ENCODE assay signal across 1 cellular context in genomic region chr4:99088485-99089365, GRCh38.
TF ChIP-seq lines count a peak whose summit lies in the region.

TSS of gene ADH5 (minus strand) at chr4:99088788. CDS start at chr4:99088700, 88 bp downstream.

TF ChIP-seq in HepG2, 621 proteins besides CTCF, POLR2A, EP300 and RAD21 (continued from another document and continues in another):
- 0 out of 2 replicates have a peak, but pooled peaks have one; percentile 49 for TF ChIP-seq ZNF792 (CRISPR knock-in tag; IDR thresholded peaks at IDR 0.05)
- 0 out of 2 replicates have a peak, but pooled peaks have one; percentile 44 for TF ChIP-seq ZMAT5 (CRISPR knock-in tag; IDR thresholded peaks at IDR 0.05; ENCODE audit: borderline replicate concordance, low read depth)
- TF ChIP-seq ZNF644 (CRISPR knock-in tag; IDR thresholded peaks at IDR 0.05; ENCODE audit: low read depth): no peak
- TF ChIP-seq GTF3A (CRISPR knock-in tag; conservative IDR thresholded peaks at IDR 0.05): 0 out of 2 replicates have a peak, but pooled peaks have one; percentile 79
- TF ChIP-seq RFXAP (CRISPR knock-in tag; IDR thresholded peaks at IDR 0.05; ENCODE audit: borderline replicate concordance): no peak
- TF ChIP-seq GABPB1 (CRISPR knock-in tag; IDR thresholded peaks at IDR 0.05): peak; percentile 92; the same call in 1 of the 2 replicates
- peak; percentile 84 for TF ChIP-seq ZNF687 (CRISPR knock-in tag; IDR thresholded peaks at IDR 0.05)
- no peak for TF ChIP-seq ELK4 (CRISPR knock-in tag; IDR thresholded peaks at IDR 0.05; ENCODE audit: borderline replicate concordance)
- TF ChIP-seq AGO1 (IDR thresholded peaks at IDR 0.05; ENCODE audit: low read depth, low read length, poor library complexity, severe bottlenecking): no peak
- no peak for TF ChIP-seq NR2F1 (CRISPR knock-in tag; IDR thresholded peaks at IDR 0.05)
- TF ChIP-seq BRCA1 (CRISPR knock-in tag; IDR thresholded peaks at IDR 0.05): no peak
- TF ChIP-seq PRPF4 (IDR thresholded peaks at IDR 0.05; ENCODE audit: low read depth, low read length, poor library complexity, severe bottlenecking): no peak
- peak; percentile 73 for TF ChIP-seq DR1 (CRISPR knock-in tag; IDR thresholded peaks at IDR 0.05)
- peak; percentile 78; the same call in 1 of the 2 replicates for TF ChIP-seq ZFP82 (CRISPR knock-in tag; IDR thresholded peaks at IDR 0.05; ENCODE audit: borderline replicate concordance)
- TF ChIP-seq MAFG (CRISPR knock-in tag; IDR thresholded peaks at IDR 0.05): no peak
- TF ChIP-seq CAMTA2 (CRISPR knock-in tag; IDR thresholded peaks at IDR 0.05; ENCODE audit: borderline replicate concordance): no peak
- 0 out of 2 replicates have a peak, but pooled peaks have one; percentile 45 for TF ChIP-seq MEF2D (CRISPR knock-in tag; IDR thresholded peaks at IDR 0.05)
- peak; percentile 69 for TF ChIP-seq KAT8 (CRISPR knock-in tag; IDR thresholded peaks at IDR 0.05)
- TF ChIP-seq THAP7 (CRISPR knock-in tag; IDR thresholded peaks at IDR 0.05): no peak
- TF ChIP-seq BHLHE40 (IDR thresholded peaks at IDR 0.05; ENCODE audit: low read length): no peak; the same call in 1 of the 2 replicates
- TF ChIP-seq AGO2 (optimal IDR thresholded peaks at IDR 0.05; ENCODE audit: low read depth, low read length): peak; percentile 77
- TF ChIP-seq ZNF549 (CRISPR knock-in tag; IDR thresholded peaks at IDR 0.05): no peak
- no peak for TF ChIP-seq ZNF850 (CRISPR knock-in tag; conservative IDR thresholded peaks at IDR 0.05)
- TF ChIP-seq LBX2 (CRISPR knock-in tag; IDR thresholded peaks at IDR 0.05; ENCODE audit: borderline replicate concordance): no peak
- TF ChIP-seq ZNF350 (CRISPR knock-in tag; IDR thresholded peaks at IDR 0.05; ENCODE audit: borderline replicate concordance, low read depth): peak; percentile 83
- TF ChIP-seq HIC2 (CRISPR knock-in tag; IDR thresholded peaks at IDR 0.05; ENCODE audit: low read depth): no peak
- TF ChIP-seq NR2F6 (IDR thresholded peaks at IDR 0.05): no peak
- TF ChIP-seq NR2F6 (CRISPR knock-in tag; IDR thresholded peaks at IDR 0.05): no peak
- TF ChIP-seq KLF11 (CRISPR knock-in tag; IDR thresholded peaks at IDR 0.05): peak; percentile 56; the same call in 1 of the 2 replicates
- TF ChIP-seq SOX5 (CRISPR knock-in tag; IDR thresholded peaks at IDR 0.05; ENCODE audit: borderline replicate concordance): peak; percentile 9; the same call in 1 of the 2 replicates
- TF ChIP-seq ZNF446 (CRISPR knock-in tag; IDR thresholded peaks at IDR 0.05): 0 out of 2 replicates have a peak, but pooled peaks have one; percentile 17
- TF ChIP-seq IRX3 (CRISPR knock-in tag; IDR thresholded peaks at IDR 0.05; ENCODE audit: borderline replicate concordance, low read depth): peak; percentile 94; the same call in 1 of the 2 replicates
- peak; percentile 81; the same call in 1 of the 2 replicates for TF ChIP-seq KLF15 (CRISPR knock-in tag; IDR thresholded peaks at IDR 0.05; ENCODE audit: borderline replicate concordance)
- TF ChIP-seq HBP1 (CRISPR knock-in tag; IDR thresholded peaks at IDR 0.05; ENCODE audit: low read depth): peak; percentile 79
- TF ChIP-seq ZNF543 (CRISPR knock-in tag; IDR thresholded peaks at IDR 0.05): peak; percentile 32; the same call in 1 of the 2 replicates
- no peak for TF ChIP-seq RFX5 (IDR thresholded peaks at IDR 0.05; ENCODE audit: low read depth, low read length)
- 0 out of 2 replicates have a peak, but pooled peaks have one; percentile 56 for TF ChIP-seq E2F1 (CRISPR knock-in tag; IDR thresholded peaks at IDR 0.05)
- peak; percentile 87; the same call in 1 of the 2 replicates for TF ChIP-seq SIN3A (IDR thresholded peaks at IDR 0.05; ENCODE audit: borderline replicate concordance, low read depth, low read length)
- TF ChIP-seq MXD3 (CRISPR knock-in tag; IDR thresholded peaks at IDR 0.05): peak; percentile 51
- peak; percentile 77; the same call in 1 of the 2 replicates for TF ChIP-seq ZXDC (CRISPR knock-in tag; IDR thresholded peaks at IDR 0.05)
- TF ChIP-seq REXO4 (CRISPR knock-in tag; IDR thresholded peaks at IDR 0.05; ENCODE audit: borderline replicate concordance): peak; percentile 65; the same call in 1 of the 2 replicates
- TF ChIP-seq ZNF260 (CRISPR knock-in tag; IDR thresholded peaks at IDR 0.05; ENCODE audit: borderline replicate concordance, low read depth): no peak
- TF ChIP-seq ZNF292 (CRISPR knock-in tag; IDR thresholded peaks at IDR 0.05; ENCODE audit: borderline replicate concordance, low read depth): peak; percentile 54; the same call in 1 of the 2 replicates
- peak; percentile 69; the same call in 1 of the 2 replicates for TF ChIP-seq YEATS4 (CRISPR knock-in tag; IDR thresholded peaks at IDR 0.05; ENCODE audit: borderline replicate concordance)
- 0 out of 2 replicates have a peak, but pooled peaks have one; percentile 40 for TF ChIP-seq ZNF30 (CRISPR knock-in tag; IDR thresholded peaks at IDR 0.05)
- TF ChIP-seq NPAS2 (CRISPR knock-in tag; IDR thresholded peaks at IDR 0.05; ENCODE audit: borderline replicate concordance): no peak
- TF ChIP-seq ZNF569 (CRISPR knock-in tag; IDR thresholded peaks at IDR 0.05; ENCODE audit: borderline replicate concordance): no peak
- peak; percentile 51; the same call in 1 of the 2 replicates for TF ChIP-seq SOX13 (IDR thresholded peaks at IDR 0.05)
- TF ChIP-seq SOX13 (CRISPR knock-in tag; conservative IDR thresholded peaks at IDR 0.05 in 1 of 2, IDR thresholded peaks at IDR 0.05 in 1 of 2): no peak
- no peak for TF ChIP-seq STAT5B (CRISPR knock-in tag; IDR thresholded peaks at IDR 0.05)
- TF ChIP-seq RARG (CRISPR knock-in tag; IDR thresholded peaks at IDR 0.05; ENCODE audit: low read depth): no peak
- no peak for TF ChIP-seq CSRNP2 (CRISPR knock-in tag; conservative IDR thresholded peaks at IDR 0.05; ENCODE audit: low read depth)
